ENCODE assay signal across 1 cellular context in the genomic region with DNA sequence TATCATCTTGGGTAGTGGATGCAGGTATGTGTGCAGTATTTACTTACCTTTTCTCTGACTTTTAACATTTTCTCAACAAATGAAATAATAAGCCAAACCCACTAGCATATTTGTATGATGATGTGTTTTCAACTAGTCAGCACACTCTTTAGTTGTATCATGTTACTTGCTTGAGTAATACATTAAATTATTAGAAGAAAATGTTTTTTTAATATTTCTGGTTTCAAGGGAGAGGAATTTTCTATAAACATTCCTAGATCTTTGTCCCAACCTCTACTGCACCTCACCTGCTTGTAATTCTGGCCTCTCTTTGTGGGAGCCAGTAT.
A peak's percentile ranks its signal among the peaks of the same experiment; 100 is the strongest.
TF ChIP-seq lines count a peak whose summit lies in the region.

No MANE protein-coding gene starts in this region.

TF ChIP-seq in IMR-90, 13 proteins besides CTCF, POLR2A, EP300 and RAD21:
- TF ChIP-seq BHLHE40 (IDR thresholded peaks at IDR 0.05; ENCODE audit: low read depth, low read length): no peak
- peak; percentile 16; the same call in 1 of the 2 replicates for TF ChIP-seq FOS (IDR thresholded peaks at IDR 0.05; ENCODE audit: low read depth, low read length)
- no peak for TF ChIP-seq SMC3 (IDR thresholded peaks at IDR 0.05; ENCODE audit: low read depth, low read length)
- TF ChIP-seq CEBPB (IDR thresholded peaks at IDR 0.05; ENCODE audit: low read depth, low read length): peak; percentile 34; the same call in 1 of the 2 replicates
- peak; percentile 42; the same call in 1 of the 2 replicates for TF ChIP-seq MAFK (IDR thresholded peaks at IDR 0.05; ENCODE audit: low read depth, low read length)
